In genomic region chr10:72626444-72626754, GRCh38 we compare ENCODE assay signal across 8 cellular contexts. TPM values are rescaled to one million over a fixed set of nuclear protein-coding genes. Genes with fewer than 3 reads are reported as not detected.
A peak's percentile ranks its signal among the peaks of the same experiment; 100 is the strongest.
DNase-seq lines count a peak whose midpoint lies in the region; ATAC-seq, FAIRE-seq and TF ChIP-seq lines count a peak whose summit lies in the region.

No MANE protein-coding gene starts in this region.

- H3K4me3 Mint-ChIP-seq in HFFc6 = peak overlapping the region; percentile 97
- peak overlapping the region; percentile 100 for H3K4me3 Mint-ChIP-seq in activated B cell treated with CpG ODN at 0.5 μM for 24 hours
- peak overlapping the region; percentile 99 for H3K4me3 Mint-ChIP-seq in glutamatergic neuron (ENCODE audit: unreplicated experiment)
- H3K4me3 Mint-ChIP-seq in stimulated activated memory B cell treated with anti-CD40 and anti-IgM and Interleukin-4, amounts not matched to agents 10 μg/mL and 1 μg/mL and 100 μg/mL, for 72 hours = peak overlapping the region; percentile 89

- peak overlapping the region; percentile 88 for H3K27ac Mint-ChIP-seq in HFFc6
- H3K27ac Mint-ChIP-seq in activated B cell treated with CpG ODN at 0.5 μM for 24 hours = peak overlapping the region; percentile 97
- no peak overlapping the region for H3K27ac Mint-ChIP-seq in glutamatergic neuron (ENCODE audit: unreplicated experiment)
- peak overlapping the region; percentile 84 for H3K27ac Mint-ChIP-seq in stimulated activated memory B cell treated with anti-CD40 and anti-IgM and Interleukin-4, amounts not matched to agents 10 μg/mL and 1 μg/mL and 100 μg/mL, for 72 hours

- no peaks in the 10 kb centered on the region for H3K9me3 Mint-ChIP-seq in HFFc6
- H3K9me3 Mint-ChIP-seq in activated B cell treated with CpG ODN at 0.5 μM for 24 hours = no peaks in the 10 kb centered on the region
- H3K9me3 Mint-ChIP-seq in glutamatergic neuron (ENCODE audit: unreplicated experiment) = no peaks in the 10 kb centered on the region
- H3K9me3 Mint-ChIP-seq in stimulated activated memory B cell treated with anti-CD40 and anti-IgM and Interleukin-4, amounts not matched to agents 10 μg/mL and 1 μg/mL and 100 μg/mL, for 72 hours = no peaks in the 10 kb centered on the region

- FAIRE-seq in GM12892 (lab: Jason Lieb, UNC) = no peak

- POLR2A ChIA-PET in activated B cell treated with CpG ODN at 0.5 μM for 24 hours (lab: Charles Lee) = interaction anchor here (1.0 to 1.5 kb wide), 2 partner anchors 65 to 621 kb away, joined by 3 to 7 read pairs; partner anchors contain the start of genes DNAJC9 and MCU

- CTCF ChIA-PET in activated B cell treated with CpG ODN at 0.5 μM for 24 hours (lab: Charles Lee) = no interaction called here

- intact Hi-C loops in activated B cell treated with CpG ODN at 0.5 μM for 24 hours (cut with micrococcal nuclease) = loop anchor here (1.0 to 5.0 kb wide), 4 partner anchors 63 to 626 kb away; partner anchors contain the start of genes MCU and MRPS16

- H3K36me3 Mint-ChIP-seq in HFFc6 (ENCODE audit: low read depth) (0 out of 2 replicates have a peak, but pooled peaks cover 4% of the 10 kb centered on the region), activated B cell treated with CpG ODN at 0.5 μM for 24 hours (ENCODE audit: low read depth) (peaks cover 11% of the 10 kb centered on the region), glutamatergic neuron (ENCODE audit: unreplicated experiment) (no peaks in the 10 kb centered on the region)
- H3K36me3 Mint-ChIP-seq in stimulated activated memory B cell treated with anti-CD40 and anti-IgM and Interleukin-4, amounts not matched to agents 10 μg/mL and 1 μg/mL and 100 μg/mL, for 72 hours = peaks cover 6% of the 10 kb centered on the region

- TF ChIP-seq POLR2A in GM12892 (IDR thresholded peaks at IDR 0.05; ENCODE audit: low read depth, low read length) = no peak

- ATAC-seq in activated B cell treated with CpG ODN at 0.5 μM for 24 hours (ENCODE audit: low read depth) (peak; percentile 1), HG03045 (IDR thresholded peaks at IDR 0.05; ENCODE audit: unreplicated experiment) (no peak), HG02840 (IDR thresholded peaks at IDR 0.05; ENCODE audit: low FRiP score, unreplicated experiment) (no peak)
- no peak for ATAC-seq in stimulated activated memory B cell treated with anti-CD40 and anti-IgM and Interleukin-4, amounts not matched to agents 10 μg/mL and 1 μg/mL and 100 μg/mL, for 72 hours

- H3K27me3 Mint-ChIP-seq in HFFc6 (ENCODE audit: insufficient read depth) (no peaks in the 10 kb centered on the region), activated B cell treated with CpG ODN at 0.5 μM for 24 hours (no peaks in the 10 kb centered on the region), glutamatergic neuron (ENCODE audit: unreplicated experiment) (peaks cover 5% of the 10 kb centered on the region)
- H3K27me3 Mint-ChIP-seq in stimulated activated memory B cell treated with anti-CD40 and anti-IgM and Interleukin-4, amounts not matched to agents 10 μg/mL and 1 μg/mL and 100 μg/mL, for 72 hours = no peaks in the 10 kb centered on the region

- peaks cover 15% of the 10 kb centered on the region for H3K4me1 Mint-ChIP-seq in HFFc6 (ENCODE audit: low read depth)
- H3K4me1 Mint-ChIP-seq in activated B cell treated with CpG ODN at 0.5 μM for 24 hours = peaks cover 12% of the 10 kb centered on the region
- no peaks in the 10 kb centered on the region for H3K4me1 Mint-ChIP-seq in glutamatergic neuron (ENCODE audit: low read depth, unreplicated experiment)
- H3K4me1 Mint-ChIP-seq in stimulated activated memory B cell treated with anti-CD40 and anti-IgM and Interleukin-4, amounts not matched to agents 10 μg/mL and 1 μg/mL and 100 μg/mL, for 72 hours = peaks cover 14% of the 10 kb centered on the region

- TF ChIP-seq CTCF in HFFc6 (IDR thresholded peaks at IDR 0.05) (no peak), activated B cell treated with CpG ODN at 0.5 μM for 24 hours (IDR thresholded peaks at IDR 0.05) (no peak), glutamatergic neuron (IDR thresholded peaks at IDR 0.05; ENCODE audit: partially characterized antibody, unreplicated experiment) (no peak)

- no peak for DNase-seq in HFFc6
- no peak for DNase-seq in activated B cell treated with CpG ODN at 0.5 μM for 24 hours
- no peak for DNase-seq in glutamatergic neuron
- no peak for DNase-seq in GM12892 (ENCODE audit: insufficient read length)
- DNase-seq in NCI-H2081 (lab: John Stamatoyannopoulos, UW) = no peak

RNA-seq across cellular contexts. Expression of gene MICU1, which starts 0.5 kb away (rescaled TPM):
- total RNA-seq in HFFc6 (2021; fragmentation: NEBNext Ultra II Directional; extraction: Animal tissue kit (Norgen Biotek cat#: 25700)) = 10 to 100 TPM; 54.7 to 62.7 (median 59.8) TPM
- total RNA-seq in activated B cell treated with CpG ODN at 0.5 μM for 24 hours = 27.4 and 34.5 TPM in 2 replicates
- total RNA-seq in glutamatergic neuron (ENCODE audit: unreplicated experiment) = 33.5 TPM
- polyA plus RNA-seq in GM12892 (2012; ENCODE audit: missing spikeins) = 21.8 TPM
